Comparison of ENCODE assay signal across 12 cellular contexts in genomic region chr12:7906303-7906702, GRCh38. TPM values are rescaled to one million over a fixed set of nuclear protein-coding genes. Genes with fewer than 3 reads are reported as not detected.
DNase-seq lines count a peak whose midpoint lies in the region; ATAC-seq, FAIRE-seq and TF ChIP-seq lines count a peak whose summit lies in the region.
"Not testable (repeated sequence)": the region's sequence is repeated elsewhere in the genome, so short reads cannot be mapped to it uniquely, and the experiment has no call there.
"Had no signal": no experiment of that assay in that cellular context is flagged by ENCODE, and none has a peak within 500 bp of the region (broad histone marks: within the 10 kb centered on the region; RNA-seq: fewer than 3 reads in every experiment).

No MANE protein-coding gene starts in this region.

- H3K9ac ChIP-seq in NT2/D1 (ENCODE audit: insufficient read length, low read depth): peak overlapping the region; percentile 47
- peak overlapping the region in 2 of 4 experiments; percentile 37 to 42; a peak in 2 of 7 replicates for H3K9ac ChIP-seq in H1 (replicated peaks in 1 of 4; ENCODE audit: extremely low read depth in 1 of 4, low read depth in 3 of 4, low read length in 3 of 4)
- H3K9ac ChIP-seq in neural progenitor cell: not testable (repeated sequence)

- TF ChIP-seq EP300 in H1 (IDR thresholded peaks at IDR 0.05; ENCODE audit: borderline replicate concordance in 1 of 2, low read depth in 2 of 2, low read length in 2 of 2): not testable (repeated sequence)

- FAIRE-seq in H1 (lab: Jason Lieb, UNC): not testable (repeated sequence)

- H3K9me3 Mint-ChIP-seq in GM23338, neural progenitor cell: not testable (repeated sequence)

- peak overlapping the region; percentile 52 for H3K4me3 Mint-ChIP-seq in GM23338
- peak overlapping the region; percentile 2 for H3K4me3 Mint-ChIP-seq in neural progenitor cell

- H4K91ac ChIP-seq in H1 (replicated peaks; ENCODE audit: insufficient read length, low read length): peak overlapping the region; percentile 93

- not testable (repeated sequence) for H3K9me2 ChIP-seq in GM23338 (ENCODE audit: insufficient read depth)

- H3K4me1 ChIP-seq in GM23338 (ENCODE audit: insufficient read depth) (peaks cover 15% of the 10 kb centered on the region), NT2/D1 (ENCODE audit: insufficient read depth, insufficient read length) (peaks cover 13% of the 10 kb centered on the region), H1 (replicated peaks in 1 of 4; ENCODE audit: control insufficient read depth in 3 of 4, insufficient read depth in 4 of 4, low read length in 3 of 4) (peaks cover 2 to 12% (median 6%) of the 10 kb centered on the region in 4 experiments; a peak in 5 of 7 replicates), neural progenitor cell (peaks cover 14% of the 10 kb centered on the region)
- H3K4me1 ChIP-seq in iPS DF 6.9 (ENCODE audit: control insufficient read depth, insufficient read depth, low read length): not testable (repeated sequence)

- H2BK12ac ChIP-seq in H1 (ENCODE audit: low read depth, low read length): peak overlapping the region; percentile 100

- peak overlapping the region; percentile 91 for H2AK5ac ChIP-seq in H1 (ENCODE audit: low read depth, low read length)

- TF ChIP-seq POLR2A in H1 (IDR thresholded peaks at IDR 0.05; ENCODE audit: control extremely low read depth in 1 of 2, low read depth in 2 of 2, low read length in 2 of 2): peak in 1 of 2 experiments; percentile 40; a peak in 1 of 3 replicates

- peak overlapping the region; percentile 99 for H2BK5ac ChIP-seq in H1 (ENCODE audit: low read depth, low read length)

- WGBS in H1 (ENCODE audit: extremely low coverage in 1 of 2, insufficient coverage in 1 of 2, insufficient read length in 1 of 2, insufficient replicate concordance in 2 of 2, low coverage in 1 of 2, low lambda C conversion rate in 2 of 2, missing lambda C conversion rate in 1 of 2), 2 experiments: 28% methylated on average over 4 of the region's 4 CpGs; no CpG with 5 or more reads in 1 of the 2 experiments
- no CpG with 5 or more reads among the region's 4 CpGs for WGBS in iPS DF 6.9 (ENCODE audit: insufficient coverage, insufficient read length)

- H3K27ac ChIP-seq in C4-2B: peak overlapping the region; percentile 53; the same call in 1 of the 2 replicates
- H3K27ac ChIP-seq in GM23338 (ENCODE audit: low read depth): peak overlapping the region; percentile 99
- peak overlapping the region; percentile 82 for H3K27ac ChIP-seq in H1 (ENCODE audit: low read depth, low read length)
- H3K27ac ChIP-seq in iPS DF 6.9 (ENCODE audit: low read length): peak overlapping the region; percentile 61
- H3K27ac ChIP-seq in neural progenitor cell: not testable (repeated sequence)

- H3K79me2 ChIP-seq in GM23338 (replicated peaks; ENCODE audit: insufficient read depth); H1 (ENCODE audit: control insufficient read depth in 1 of 2, insufficient read depth in 2 of 2, low read length in 2 of 2); neural progenitor cell (ENCODE audit: low read depth): not testable (repeated sequence)

- not testable (repeated sequence) for TF ChIP-seq RAD21 in H1 (IDR thresholded peaks at IDR 0.05 in 1 of 2, conservative IDR thresholded peaks at IDR 0.05 in 1 of 2; ENCODE audit: low read depth in 2 of 2, low read length in 2 of 2)

- DNase-seq in GM23338 (ENCODE audit: low spot score) (peak; percentile 76), NT2/D1 (ENCODE audit: low read depth, low spot score) (peak; percentile 87), left kidney (ENCODE audit: low read depth, low spot score) (peak; percentile 50)
- not testable (repeated sequence) for DNase-seq in H1 (ENCODE audit: low read depth in 1 of 2, low spot score in 2 of 2); iPS DF 6.9 (ENCODE audit: low read depth, low spot score); neural progenitor cell (ENCODE audit: low spot score)

- peak overlapping the region; percentile 93 for H3K4ac ChIP-seq in H1 (replicated peaks; ENCODE audit: insufficient read length, low read depth, low read length)

- not testable (repeated sequence) for H3K36me3 ChIP-seq in GM23338 (ENCODE audit: insufficient read depth); NT2/D1 (ENCODE audit: insufficient read depth, insufficient read length, low read length); H1 (ENCODE audit: control insufficient read depth in 2 of 4, insufficient read depth in 4 of 4, low read length in 3 of 4); iPS DF 6.9 (ENCODE audit: control insufficient read depth, insufficient read depth, low read length); neural progenitor cell

- H2BK15ac ChIP-seq in H1 (ENCODE audit: low read length): not testable (repeated sequence)

- CTCF ChIA-PET in H1 (lab: Charles Lee; ENCODE audit: partially characterized antibody): interaction anchor here (0.6 to 5.0 kb wide), 15 partner anchors 12 to 1523 kb away, joined by 3 to 37 read pairs (median 6); no protein-coding TSS in a partner anchor

- H4K5ac ChIP-seq in H1 (ENCODE audit: insufficient read length, low read depth, low read length): peak overlapping the region; percentile 62

- peak overlapping the region; percentile 99 for H3K18ac ChIP-seq in H1 (ENCODE audit: extremely low read depth, low read length)

- POLR2A ChIA-PET in H1 (lab: Charles Lee; ENCODE audit: partially characterized antibody): interaction anchor here (0.6 to 3.3 kb wide), 19 partner anchors 14 to 227 kb away, joined by 3 to 40 read pairs (median 5); partner anchors contain the start of gene SLC2A3

- H3K56ac ChIP-seq in H1 (replicated peaks; ENCODE audit: insufficient read length, low read depth, low read length): peak overlapping the region; percentile 32

- H2BK20ac ChIP-seq in H1 (ENCODE audit: low read length): peak overlapping the region; percentile 100; the same call in 1 of the 2 replicates

- peak; percentile 60 for ATAC-seq in GM23338

- H2AFZ ChIP-seq in GM23338; H1 (ENCODE audit: low read length); neural progenitor cell (replicated peaks): not testable (repeated sequence)

- peak overlapping the region; percentile 10; the same call in 1 of the 2 replicates for H3K4me3 ChIP-seq in GM23338
- not testable (repeated sequence) for H3K4me3 ChIP-seq in NT2/D1 (ENCODE audit: insufficient read length, low read depth); iPS DF 6.9 (ENCODE audit: low read length); neural progenitor cell
- peak overlapping the region in 1 of 4 experiments; percentile 43; a peak in 1 of 8 replicates for H3K4me3 ChIP-seq in H1 (ENCODE audit: extremely low read depth in 1 of 4, insufficient read depth in 2 of 4, low read depth in 3 of 4, low read length in 4 of 4)

- H3K27me3 ChIP-seq in GM23338 (ENCODE audit: insufficient read depth); NT2/D1 (ENCODE audit: insufficient read depth, insufficient read length); H1 (replicated peaks in 1 of 4; ENCODE audit: control insufficient read depth in 3 of 4, extremely low read depth in 1 of 4, insufficient read depth in 3 of 4, low read length in 3 of 4); iPS DF 6.9 (ENCODE audit: control insufficient read depth, insufficient read depth, low read length); neural progenitor cell: not testable (repeated sequence)

- not testable (repeated sequence) for H3K23me2 ChIP-seq in H1 (ENCODE audit: low read depth, low read length)

- not testable (repeated sequence) for H3K14ac ChIP-seq in H1 (ENCODE audit: insufficient read length)

- H3K27ac Mint-ChIP-seq in GM23338 (peak overlapping the region; percentile 95), neural progenitor cell (peak overlapping the region; percentile 80)

- not testable (repeated sequence) for H4K20me1 ChIP-seq in GM23338 (replicated peaks; ENCODE audit: insufficient read depth); H1 (replicated peaks in 1 of 2; ENCODE audit: control insufficient read depth in 1 of 2, insufficient read depth in 2 of 2, low read length in 2 of 2); neural progenitor cell (ENCODE audit: low read depth)

- TF ChIP-seq CTCF in C4-2B (conservative IDR thresholded peaks at IDR 0.05); GM23338 (conservative IDR thresholded peaks at IDR 0.05; ENCODE audit: low read depth in 2 of 2); H1 (IDR thresholded peaks at IDR 0.05; ENCODE audit: control extremely low read depth in 1 of 3, insufficient read depth in 1 of 3, low read depth in 1 of 3, low read length in 3 of 3); neural progenitor cell (IDR thresholded peaks at IDR 0.05): not testable (repeated sequence)

- H3K27me3 Mint-ChIP-seq in GM23338 (ENCODE audit: insufficient read depth, low read depth, poor library complexity): peaks cover 16% of the 10 kb centered on the region
- not testable (repeated sequence) for H3K27me3 Mint-ChIP-seq in neural progenitor cell (ENCODE audit: insufficient read depth, low read depth)

- not testable (repeated sequence) for H3K23ac ChIP-seq in H1 (ENCODE audit: insufficient read length)

- not testable (repeated sequence) for H3K79me1 ChIP-seq in H1 (ENCODE audit: low read depth, low read length)

- peak overlapping the region; percentile 44; the same call in 1 of the 2 replicates for H3K4me2 ChIP-seq in GM23338
- peak overlapping the region; percentile 52 to 62 for H3K4me2 ChIP-seq in H1 (ENCODE audit: insufficient read depth in 1 of 2, low read depth in 2 of 2, low read length in 2 of 2)
- peak overlapping the region; percentile 5 for H3K4me2 ChIP-seq in neural progenitor cell

- H3F3A ChIP-seq in GM23338 (replicated peaks; ENCODE audit: low read depth) (peaks cover 15% of the 10 kb centered on the region), neural progenitor cell (ENCODE audit: low read depth) (peaks cover 24% of the 10 kb centered on the region)

- peaks cover 37% of the 10 kb centered on the region for H3K4me1 Mint-ChIP-seq in GM23338
- H3K4me1 Mint-ChIP-seq in neural progenitor cell: peaks cover 27% of the 10 kb centered on the region

- not testable (repeated sequence) for H3K9me3 ChIP-seq in NT2/D1 (ENCODE audit: insufficient read depth, low read length); H1 (ENCODE audit: insufficient read depth in 2 of 2, low read depth in 1 of 2, low read length in 1 of 2); iPS DF 6.9 (ENCODE audit: control insufficient read depth, insufficient read depth, low read length); neural progenitor cell (ENCODE audit: low read depth)

- H3K36me3 Mint-ChIP-seq in GM23338 (ENCODE audit: low read depth); neural progenitor cell: not testable (repeated sequence)

- not testable (repeated sequence) for H4K8ac ChIP-seq in H1 (ENCODE audit: extremely low read depth, insufficient read depth, low read length)

- H2BK120ac ChIP-seq in H1 (replicated peaks; ENCODE audit: low read depth, low read length): peak overlapping the region; percentile 63

RNA-seq across cellular contexts. Expression of gene SLC2A3, which starts 29.7 kb away (rescaled TPM):
- 388 and 451 TPM in 2 replicates for total RNA-seq in GM23338 (2014; rRNA removed; shearing (Covaris generic))
- polyA plus RNA-seq in GM23338 (2016; fragmentation: Nextera tagmentation; extraction: Ambion mirVana): 199 and 208 TPM in 2 replicates
- 664 and 688 TPM in 2 replicates for total RNA-seq in H1 (2021; fragmentation: NEBNext Ultra II Directional; extraction: Animal tissue kit (Norgen Biotek cat#: 25700))
- 323 and 417 TPM in 2 replicates for polyA plus RNA-seq in H1 (2011; rRNA removed)
- 357 TPM for polyA plus RNA-seq in H1 (2011; cell fraction: cytosol; rRNA removed)
- polyA plus RNA-seq in H1 (2011; cell fraction: nucleus; rRNA removed): 233 TPM
- 327 to 809 TPM (median 365 TPM) in 4 replicates for polyA plus RNA-seq in H1 (2012, experiment 1 of 2)
- 290 TPM for polyA plus RNA-seq in H1 (2012, experiment 2 of 2)
- 1,112 TPM for polyA plus RNA-seq in H1 (2013, experiment 1 of 2)
- polyA plus RNA-seq in H1 (2013, experiment 2 of 2): 1,127 TPM
- 579 and 805 TPM in 2 replicates for polyA minus RNA-seq in H1 (2011; rRNA and poly(A)+ RNA removed)
- 243 TPM for polyA minus RNA-seq in H1 (2011; cell fraction: cytosol; rRNA and poly(A)+ RNA removed)
- 193 TPM for polyA minus RNA-seq in H1 (2011; cell fraction: nucleus; rRNA and poly(A)+ RNA removed)
- total RNA-seq in neural progenitor cell (ENCODE audit: low replicate concordance): 462 and 548 TPM in 2 replicates
- total RNA-seq: HT-29 had no signal

RNA-seq across cellular contexts. Expression of gene SLC2A14, which starts 33.6 kb away (rescaled TPM):
- 26.1 and 31.5 TPM in 2 replicates for total RNA-seq in GM23338 (2014; rRNA removed; shearing (Covaris generic))
- 6.7 and 6.8 TPM in 2 replicates for polyA plus RNA-seq in GM23338 (2016; fragmentation: Nextera tagmentation; extraction: Ambion mirVana)
- 18.2 and 19.3 TPM in 2 replicates for total RNA-seq in H1 (2021; fragmentation: NEBNext Ultra II Directional; extraction: Animal tissue kit (Norgen Biotek cat#: 25700))
- 10.1 and 11.1 TPM in 2 replicates for polyA plus RNA-seq in H1 (2011; rRNA removed)
- polyA plus RNA-seq in H1 (2011; cell fraction: cytosol; rRNA removed): 10.7 TPM
- polyA plus RNA-seq in H1 (2011; cell fraction: nucleus; rRNA removed): 6.0 TPM
- polyA plus RNA-seq in H1 (2012, experiment 1 of 2): 9.0 to 20.2 TPM (median 14.2 TPM) in 4 replicates
- polyA plus RNA-seq in H1 (2012, experiment 2 of 2): 6.3 TPM
- 9.7 TPM for polyA plus RNA-seq in H1 (2013, experiment 1 of 2)
- polyA plus RNA-seq in H1 (2013, experiment 2 of 2): 8.7 TPM
- polyA minus RNA-seq in H1 (2011; rRNA and poly(A)+ RNA removed): 10.8 and 15.7 TPM in 2 replicates
- polyA minus RNA-seq in H1 (2011; cell fraction: cytosol; rRNA and poly(A)+ RNA removed): 15.4 TPM
- 4.7 TPM for polyA minus RNA-seq in H1 (2011; cell fraction: nucleus; rRNA and poly(A)+ RNA removed)
- 0.46 and 0.49 TPM in 2 replicates for total RNA-seq in neural progenitor cell (ENCODE audit: low replicate concordance)
- total RNA-seq: G401, GM23248, HT-29, MCF 10A had no signal
- polyA plus RNA-seq: GM23248, IgD-negative memory B cell had no signal

Comparison
In these comparisons a context has a peak if more than half of its experiments do, and no peak if none do; other contexts are left out.
1. H3K4me2 ChIP-seq: peak in every context shown above with its lines; median percentile 57 in H1; 44 in GM23338; 5 in neural progenitor cell.
2. RNA of gene SLC2A14, which starts 33.6 kb away (total RNA-seq): 26.1 to 31.5 TPM in GM23338 and 18.2 to 19.3 TPM in H1; 0.46 to 0.49 TPM in neural progenitor cell; every median in the first group is over 10 times any median in the second.